1 cellular context compared by ENCODE assay signal in genomic region chr17:7572588-7573323, GRCh38.
TF ChIP-seq lines count a peak whose summit lies in the region.

No MANE protein-coding gene starts in this region.

TF ChIP-seq in A549, 52 proteins besides CTCF, POLR2A, EP300 and RAD21:
- no peak for TF ChIP-seq FOSL2 (IDR thresholded peaks at IDR 0.05)
- TF ChIP-seq FOSL2 (CRISPR knock-in tag; IDR thresholded peaks at IDR 0.05): peak; percentile 13; the same call in 1 of the 2 replicates
- TF ChIP-seq NPAS2 (CRISPR knock-in tag; IDR thresholded peaks at IDR 0.05; ENCODE audit: borderline replicate concordance): no peak
- peak; percentile 53 for TF ChIP-seq GATA3 (IDR thresholded peaks at IDR 0.05; ENCODE audit: borderline replicate concordance)
- TF ChIP-seq NFE2L2 (conservative IDR thresholded peaks at IDR 0.05; ENCODE audit: low read length): no peak
- TF ChIP-seq CEBPB (IDR thresholded peaks at IDR 0.05): 0 out of 4 replicates have a peak, but pooled peaks of 1 of the 2 experiments have one; percentile 8
- no peak for TF ChIP-seq NR3C1 (IDR thresholded peaks at IDR 0.05)
- peak; percentile 90; the same call in 1 of the 2 replicates for TF ChIP-seq POLR2AphosphoS2 (conservative IDR thresholded peaks at IDR 0.05; ENCODE audit: low read length)
- no peak for TF ChIP-seq FOXS1 (CRISPR knock-in tag; IDR thresholded peaks at IDR 0.05)
- TF ChIP-seq CBX8 (IDR thresholded peaks at IDR 0.05): no peak
- peak; percentile 85; the same call in 1 of the 2 replicates for TF ChIP-seq ATOH8 (CRISPR knock-in tag; IDR thresholded peaks at IDR 0.05; ENCODE audit: low read depth)
- TF ChIP-seq HMGXB4 (CRISPR knock-in tag; IDR thresholded peaks at IDR 0.05; ENCODE audit: borderline replicate concordance): peak; percentile 78
- TF ChIP-seq RNF2 (IDR thresholded peaks at IDR 0.05; ENCODE audit: borderline replicate concordance, low read depth): no peak
- no peak for TF ChIP-seq HDAC2 (IDR thresholded peaks at IDR 0.05)
- no peak; the same call in 1 of the 2 replicates for TF ChIP-seq RFX5 (IDR thresholded peaks at IDR 0.05)
- TF ChIP-seq PBX3 (IDR thresholded peaks at IDR 0.05): peak; percentile 100
- no peak; the same call in 1 of the 2 replicates for TF ChIP-seq E2F6 (IDR thresholded peaks at IDR 0.05; ENCODE audit: borderline replicate concordance, low read depth)
- peak; percentile 44 for TF ChIP-seq REST (IDR thresholded peaks at IDR 0.05)
- no peak for TF ChIP-seq MYC (IDR thresholded peaks at IDR 0.05; ENCODE audit: borderline replicate concordance, low read length)
- peak; percentile 80 for TF ChIP-seq RARB (CRISPR knock-in tag; IDR thresholded peaks at IDR 0.05)
- no peak for TF ChIP-seq MAFK (IDR thresholded peaks at IDR 0.05; ENCODE audit: partially characterized antibody)
- peak; percentile 96 for TF ChIP-seq FOSB (CRISPR knock-in tag; IDR thresholded peaks at IDR 0.05)
- peak; percentile 46; the same call in 1 of the 2 replicates for TF ChIP-seq MAX (IDR thresholded peaks at IDR 0.05)
- no peak; the same call in 1 of the 2 replicates for TF ChIP-seq EHF (CRISPR knock-in tag; IDR thresholded peaks at IDR 0.05)
- peak; percentile 97 for TF ChIP-seq HOXA7 (CRISPR knock-in tag; IDR thresholded peaks at IDR 0.05)
- TF ChIP-seq CHD2 (IDR thresholded peaks at IDR 0.05; ENCODE audit: low read length, partially characterized antibody): peak; percentile 63
- TF ChIP-seq TFCP2L1 (CRISPR knock-in tag; IDR thresholded peaks at IDR 0.05): peak; percentile 98
- peak; percentile 100 for TF ChIP-seq BCL3 (IDR thresholded peaks at IDR 0.05)
- TF ChIP-seq PHF8 (IDR thresholded peaks at IDR 0.05; ENCODE audit: borderline replicate concordance, low read depth): peak; percentile 100
- peak; percentile 99 to 100 for TF ChIP-seq JUN (IDR thresholded peaks at IDR 0.05)
- TF ChIP-seq HOXB5 (CRISPR knock-in tag; IDR thresholded peaks at IDR 0.05): peak; percentile 28; the same call in 1 of the 2 replicates
- peak; percentile 95 for TF ChIP-seq TP53 (CRISPR knock-in tag; IDR thresholded peaks at IDR 0.05)
TF ChIP-seq in A549: peak in this region for 19.
